Comparison of ENCODE assay signal across 26 cellular contexts in the genomic region with DNA sequence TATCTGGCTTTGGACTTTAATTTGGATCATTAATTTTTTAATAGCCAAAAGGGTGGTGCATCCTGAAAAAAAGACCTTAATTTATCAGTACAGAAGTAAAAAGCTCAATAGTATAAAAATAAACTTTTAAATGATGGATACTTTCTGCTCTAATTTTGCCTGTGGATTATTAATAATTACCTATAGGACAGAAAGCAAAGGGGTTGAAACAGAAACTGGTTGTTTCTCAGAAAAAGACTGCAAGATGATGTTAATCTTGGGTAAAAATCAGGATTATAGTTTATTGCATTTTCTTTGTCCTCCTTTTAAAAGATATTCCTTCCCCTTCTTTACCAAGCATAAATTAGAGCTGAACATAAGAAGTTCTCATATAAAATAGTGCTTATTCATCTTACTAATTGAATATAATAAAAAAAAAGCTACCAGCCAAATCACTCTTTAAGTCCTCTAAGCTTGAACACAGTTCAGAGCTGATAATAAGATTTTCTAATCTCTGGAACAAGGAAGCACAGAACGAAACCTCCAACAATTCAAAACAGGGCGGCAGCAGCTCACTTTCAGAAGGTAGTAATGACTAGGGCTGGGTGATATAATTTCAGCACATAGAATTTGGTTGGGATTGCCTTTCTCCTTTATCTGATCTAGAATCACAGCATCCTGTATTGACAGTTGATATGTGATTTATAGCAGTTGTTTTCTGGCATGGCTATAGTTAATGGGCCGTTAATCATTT. TPM values are rescaled to one million over a fixed set of nuclear protein-coding genes. Genes with fewer than 3 reads are reported as not detected.
"Had no signal": no experiment of that assay in that cellular context is flagged by ENCODE, and none has a peak within 500 bp of the region (broad histone marks: within the 10 kb centered on the region; RNA-seq: fewer than 3 reads in every experiment).

No MANE protein-coding gene starts in this region.

- H3K36me3 Mint-ChIP-seq: activated CD8-positive, alpha-beta memory T cell treated with anti-CD3 and anti-CD28 coated beads, Interleukin-2, amount 10 ng/mL, durations not matched to agents 7 days and 5 days; activated naive CD8-positive, alpha-beta T cell treated with anti-CD3 and anti-CD28 coated beads, Interleukin-2, amount 10 ng/mL, durations not matched to agents 7 days and 5 days; WTC11 had no signal

- H3K4me1 ChIP-seq: gastroesophageal sphincter, left ventricle myocardium inferior, tibial artery had no signal

- FAIRE-seq: TTC549, urothelium cell line had no signal

- H3K27ac Mint-ChIP-seq: activated CD4-positive, alpha-beta memory T cell treated with anti-CD3 and anti-CD28 coated beads, Interleukin-2, amount 10 ng/mL, durations not matched to agents 7 days and 5 days; activated CD4-positive, alpha-beta T cell treated with anti-CD3 and anti-CD28 coated beads for 36 hours; activated CD8-positive, alpha-beta memory T cell treated with anti-CD3 and anti-CD28 coated beads, Interleukin-2, amount 10 ng/mL, durations not matched to agents 7 days and 5 days; activated naive CD8-positive, alpha-beta T cell treated with anti-CD3 and anti-CD28 coated beads, Interleukin-2, amount 10 ng/mL, durations not matched to agents 7 days and 5 days; activated T-helper 17 cell treated with anti-CD3 and anti-CD28 coated beads, Interleukin-2, amount 50 U/mL, for 72 hours; dendritic cell treated with granulocyte-macrophage colony-stimulating factor and Interleukin-4, amounts not matched to agents 40 ng/mL and 50 ng/mL, for 4 days; nephron progenitor cell; WTC11 had no signal

- H3K4me3 ChIP-seq: cardiac muscle cell, gastroesophageal sphincter, heart right ventricle, left ventricle myocardium inferior, tibial artery had no signal

- H3K36me3 ChIP-seq: cardiac muscle cell, gastroesophageal sphincter, heart right ventricle, left ventricle myocardium inferior, tibial artery had no signal

- H3K9me3 Mint-ChIP-seq: activated CD4-positive, alpha-beta memory T cell treated with anti-CD3 and anti-CD28 coated beads, Interleukin-2, amount 10 ng/mL, durations not matched to agents 7 days and 5 days; activated naive CD8-positive, alpha-beta T cell treated with anti-CD3 and anti-CD28 coated beads, Interleukin-2, amount 10 ng/mL, durations not matched to agents 7 days and 5 days; activated T-helper 17 cell treated with anti-CD3 and anti-CD28 coated beads, Interleukin-2, amount 50 U/mL, for 72 hours; dendritic cell treated with granulocyte-macrophage colony-stimulating factor and Interleukin-4, amounts not matched to agents 40 ng/mL and 50 ng/mL, for 4 days; nephron progenitor cell; WTC11 had no signal

- DNase-seq: activated CD4-positive, alpha-beta memory T cell treated with anti-CD3 and anti-CD28 coated beads, Interleukin-2, amount 10 ng/mL, durations not matched to agents 7 days and 5 days; activated CD4-positive, alpha-beta T cell treated with anti-CD3 and anti-CD28 coated beads for 36 hours; activated CD8-positive, alpha-beta memory T cell treated with anti-CD3 and anti-CD28 coated beads, Interleukin-2, amount 10 ng/mL, durations not matched to agents 7 days and 5 days; activated naive CD4-positive, alpha-beta T cell; activated naive CD8-positive, alpha-beta T cell treated with anti-CD3 and anti-CD28 coated beads, Interleukin-2, amount 10 ng/mL, durations not matched to agents 7 days and 5 days; amygdala; effector CD8-positive, alpha-beta T cell; heart right ventricle; left ventricle myocardium inferior; mammary epithelial cell; nephron progenitor cell; nucleus accumbens; posterior cingulate gyrus; retina; stimulated activated CD4-positive, alpha-beta T cell treated with anti-CD3 and anti-CD28 coated beads, Interleukin-12 subunit alpha, Interleukin-12 subunit beta, amount 100 ng/mL, for 4 hours; stimulated activated CD4-positive, alpha-beta T cell treated with anti-CD3 and anti-CD28 coated beads, Interleukin-1b, Interleukin-23, amount 100 ng/mL, for 48 hours; stimulated activated naive CD4-positive, alpha-beta T cell treated with Interleukin-2 at 50 U/mL for 16 hours; tibial artery had no signal

- H3K9me3 ChIP-seq: gastroesophageal sphincter, heart right ventricle, left ventricle myocardium inferior, tibial artery had no signal

- ATAC-seq: activated CD4-positive, alpha-beta T cell treated with anti-CD3 and anti-CD28 coated beads for 36 hours; activated CD8-positive, alpha-beta memory T cell treated with anti-CD3 and anti-CD28 coated beads, Interleukin-2, amount 10 ng/mL, durations not matched to agents 7 days and 5 days; activated T-helper 17 cell treated with anti-CD3 and anti-CD28 coated beads, Interleukin-2, amount 50 U/mL, for 72 hours; esophagus mucosa; gastroesophageal sphincter; heart right ventricle; WTC11 had no signal

- H3K27me3 ChIP-seq: cardiac muscle cell, gastroesophageal sphincter, heart right ventricle, tibial artery had no signal

- H3K27ac ChIP-seq: cardiac muscle cell, gastroesophageal sphincter, heart right ventricle, left ventricle myocardium inferior, tibial artery had no signal

RNA-seq across cellular contexts. Expression of gene GPR85, which starts 8.1 kb away (rescaled TPM):
- total RNA-seq: activated CD4-positive, alpha-beta memory T cell treated with anti-CD3 and anti-CD28 coated beads, Interleukin-2, amount 10 ng/mL, durations not matched to agents 7 days and 5 days; activated CD4-positive, alpha-beta T cell treated with anti-CD3 and anti-CD28 coated beads for 36 hours; activated CD8-positive, alpha-beta memory T cell treated with anti-CD3 and anti-CD28 coated beads, Interleukin-2, amount 10 ng/mL, durations not matched to agents 7 days and 5 days; activated naive CD8-positive, alpha-beta T cell treated with anti-CD3 and anti-CD28 coated beads, Interleukin-2, amount 10 ng/mL, durations not matched to agents 7 days and 5 days had no signal
- polyA plus RNA-seq: cardiac muscle cell had no signal
